ENCODE assay signal across 17 cellular contexts in the genomic region with DNA sequence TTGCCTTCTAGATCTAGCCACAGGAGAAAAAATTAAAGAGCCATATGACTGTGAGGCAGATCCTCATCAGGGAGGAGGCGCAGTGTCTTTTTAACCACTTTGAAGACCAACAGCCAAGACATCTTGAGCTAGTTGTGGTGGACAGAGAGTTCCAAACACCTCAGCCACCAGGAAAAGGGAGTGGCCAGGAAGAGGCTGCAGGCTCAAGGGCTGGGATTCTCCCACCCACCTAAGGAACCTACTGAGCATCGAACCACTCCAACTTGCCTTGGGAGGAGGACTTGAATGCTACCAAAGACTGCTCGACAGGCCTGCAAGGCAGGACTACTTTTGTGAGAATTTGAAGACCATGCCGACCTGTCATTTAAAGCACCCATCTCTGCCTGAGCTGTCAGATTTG.
"Had no signal": no experiment of that assay in that cellular context is flagged by ENCODE, and none has a peak within 500 bp of the region (broad histone marks: within the 10 kb centered on the region; RNA-seq: fewer than 3 reads in every experiment).

No MANE protein-coding gene starts in this region.

- H3K36me3 ChIP-seq: colonic mucosa, spleen had no signal

- H3K9me3 Mint-ChIP-seq: activated B cell treated with CpG ODN at 0.5 μM for 24 hours; activated CD4-positive, alpha-beta memory T cell treated with anti-CD3 and anti-CD28 coated beads, Interleukin-2, amount 10 ng/mL, durations not matched to agents 7 days and 5 days; activated naive CD4-positive, alpha-beta T cell treated with anti-CD3 and anti-CD28 coated beads, Interleukin-2, amount 10 ng/mL, durations not matched to agents 7 days and 5 days; activated naive CD8-positive, alpha-beta T cell treated with anti-CD3 and anti-CD28 coated beads, Interleukin-2, amount 50 U/mL, for 24 hours; brain; endodermal cell; nephron; stimulated activated memory B cell treated with anti-CD40 and anti-IgM and Interleukin-4, amounts not matched to agents 10 μg/mL and 1 μg/mL and 100 μg/mL, for 72 hours had no signal

- H3K4me3 ChIP-seq: colonic mucosa, lung, spleen had no signal

- H3K27me3 Mint-ChIP-seq: activated B cell treated with CpG ODN at 0.5 μM for 24 hours; activated CD4-positive, alpha-beta memory T cell treated with anti-CD3 and anti-CD28 coated beads, Interleukin-2, amount 10 ng/mL, durations not matched to agents 7 days and 5 days; activated naive CD8-positive, alpha-beta T cell treated with anti-CD3 and anti-CD28 coated beads, Interleukin-2, amount 50 U/mL, for 24 hours; brain; stimulated activated memory B cell treated with anti-CD40 and anti-IgM and Interleukin-4, amounts not matched to agents 10 μg/mL and 1 μg/mL and 100 μg/mL, for 72 hours had no signal

- H3K4me1 ChIP-seq: colonic mucosa had no signal

- H3K27ac Mint-ChIP-seq: activated B cell treated with CpG ODN at 0.5 μM for 24 hours; activated CD4-positive, alpha-beta memory T cell treated with anti-CD3 and anti-CD28 coated beads, Interleukin-2, amount 10 ng/mL, durations not matched to agents 7 days and 5 days; activated naive CD4-positive, alpha-beta T cell treated with anti-CD3 and anti-CD28 coated beads, Interleukin-2, amount 10 ng/mL, durations not matched to agents 7 days and 5 days; activated naive CD8-positive, alpha-beta T cell treated with anti-CD3 and anti-CD28 coated beads, Interleukin-2, amount 50 U/mL, for 24 hours; brain; endodermal cell; nephron; stimulated activated memory B cell treated with anti-CD40 and anti-IgM and Interleukin-4, amounts not matched to agents 10 μg/mL and 1 μg/mL and 100 μg/mL, for 72 hours had no signal

- H3K9me3 ChIP-seq: colonic mucosa, spleen had no signal

- DNase-seq: activated B cell treated with CpG ODN at 0.5 μM for 24 hours; activated effector memory CD4-positive, alpha-beta T cell treated with Interleukin-2 at 50 U/mL for 16 hours; activated naive CD8-positive, alpha-beta T cell treated with anti-CD3 and anti-CD28 coated beads, Interleukin-2, amount 50 U/mL, for 24 hours; anterior cingulate cortex; caudate nucleus; colonic mucosa; hypothalamus; retina; spleen; stimulated activated CD4-positive, alpha-beta T cell treated with anti-CD3 and anti-CD28 coated beads, Interleukin-4, amount 100 ng/mL, for 4 hours had no signal

- H3K4me1 Mint-ChIP-seq: activated naive CD4-positive, alpha-beta T cell treated with anti-CD3 and anti-CD28 coated beads, Interleukin-2, amount 10 ng/mL, durations not matched to agents 7 days and 5 days; activated naive CD8-positive, alpha-beta T cell treated with anti-CD3 and anti-CD28 coated beads, Interleukin-2, amount 50 U/mL, for 24 hours; brain; nephron; stimulated activated memory B cell treated with anti-CD40 and anti-IgM and Interleukin-4, amounts not matched to agents 10 μg/mL and 1 μg/mL and 100 μg/mL, for 72 hours had no signal

- H3K27me3 ChIP-seq: colonic mucosa, spleen had no signal

- H3K27ac ChIP-seq: colonic mucosa, spleen had no signal

- H3K36me3 Mint-ChIP-seq: activated naive CD4-positive, alpha-beta T cell treated with anti-CD3 and anti-CD28 coated beads, Interleukin-2, amount 10 ng/mL, durations not matched to agents 7 days and 5 days; brain; stimulated activated memory B cell treated with anti-CD40 and anti-IgM and Interleukin-4, amounts not matched to agents 10 μg/mL and 1 μg/mL and 100 μg/mL, for 72 hours had no signal

- H3K4me3 Mint-ChIP-seq: activated B cell treated with CpG ODN at 0.5 μM for 24 hours; activated CD4-positive, alpha-beta memory T cell treated with anti-CD3 and anti-CD28 coated beads, Interleukin-2, amount 10 ng/mL, durations not matched to agents 7 days and 5 days; activated naive CD4-positive, alpha-beta T cell treated with anti-CD3 and anti-CD28 coated beads, Interleukin-2, amount 10 ng/mL, durations not matched to agents 7 days and 5 days; activated naive CD8-positive, alpha-beta T cell treated with anti-CD3 and anti-CD28 coated beads, Interleukin-2, amount 50 U/mL, for 24 hours; brain; endodermal cell; nephron; stimulated activated memory B cell treated with anti-CD40 and anti-IgM and Interleukin-4, amounts not matched to agents 10 μg/mL and 1 μg/mL and 100 μg/mL, for 72 hours had no signal
